27 cellular contexts compared by ENCODE assay signal in genomic region chr7:1004018-1004880, GRCh38. TPM values are rescaled to one million over a fixed set of nuclear protein-coding genes. Genes with fewer than 3 reads are reported as not detected.
DNase-seq lines count a peak whose midpoint lies in the region; ATAC-seq, FAIRE-seq and TF ChIP-seq lines count a peak whose summit lies in the region.
"Had no signal": no experiment of that assay in that cellular context is flagged by ENCODE, and none has a peak within 500 bp of the region (broad histone marks: within the 10 kb centered on the region; RNA-seq: fewer than 3 reads in every experiment).

No MANE protein-coding gene starts in this region.

- H3K79me2 ChIP-seq in DOHH2 (ENCODE audit: control insufficient read depth, low read length): peaks cover 27% of the 10 kb centered on the region
- no peaks in the 10 kb centered on the region for H3K79me2 ChIP-seq in GM12878 (ENCODE audit: control insufficient read depth, insufficient read depth, low read length)
- no peaks in the 10 kb centered on the region for H3K79me2 ChIP-seq in neural progenitor cell (ENCODE audit: low read depth)

- H3K9me3 Mint-ChIP-seq in neural progenitor cell: no peaks in the 10 kb centered on the region
- H3K9me3 Mint-ChIP-seq: CD4-positive, alpha-beta T cell; immature natural killer cell had no signal

- BruUV-seq in GM12878 (replicated peaks; lab: Mats Ljungman, UMichigan): no TSS peak

- H2AFZ ChIP-seq in GM12878 (ENCODE audit: control insufficient read depth, low read depth, low read length): no peak overlapping the region
- no peak overlapping the region for H2AFZ ChIP-seq in neural progenitor cell (replicated peaks)

- CTCF ChIA-PET in GM12878 (lab: Yijun Ruan, JAX): interaction anchor here (1.2 to 2.1 kb wide), 2 partner anchors 11 to 61 kb away, joined by 3 to 4 read pairs; no protein-coding TSS in a partner anchor

- no peaks in the 10 kb centered on the region for H3K27me3 ChIP-seq in DOHH2 (ENCODE audit: control insufficient read depth, low read length)
- H3K27me3 ChIP-seq in GM12878 (replicated peaks in 1 of 2; ENCODE audit: control insufficient read depth in 2 of 2, insufficient read depth in 2 of 2, low read length in 1 of 2): no peaks in the 10 kb centered on the region
- no peaks in the 10 kb centered on the region for H3K27me3 ChIP-seq in neural progenitor cell
- H3K27me3 ChIP-seq: adrenal gland had no signal

- H3K9me3 ChIP-seq in DOHH2 (ENCODE audit: control insufficient read depth, insufficient read depth, low read length): no peaks in the 10 kb centered on the region
- no peaks in the 10 kb centered on the region for H3K9me3 ChIP-seq in GM12878 (replicated peaks; ENCODE audit: control insufficient read depth, insufficient read depth, low read length)
- no peaks in the 10 kb centered on the region for H3K9me3 ChIP-seq in neural progenitor cell (ENCODE audit: low read depth)
- H3K9me3 ChIP-seq: adrenal gland had no signal

- no peak for TF ChIP-seq CTCF in DOHH2 (IDR thresholded peaks at IDR 0.05; ENCODE audit: low read depth, low read length, poor library complexity, severe bottlenecking)
- TF ChIP-seq CTCF in GM12878 (IDR thresholded peaks at IDR 0.05 in 2 of 3, conservative IDR thresholded peaks at IDR 0.05 in 1 of 3; ENCODE audit: control insufficient read depth in 2 of 3, extremely low read depth in 1 of 3, insufficient read depth in 1 of 3, low read depth in 3 of 3, low read length in 3 of 3): no peak
- TF ChIP-seq CTCF in neural progenitor cell (IDR thresholded peaks at IDR 0.05): no peak

- H3K4me1 ChIP-seq in DOHH2 (ENCODE audit: control insufficient read depth, low read length) (peaks cover 62% of the 10 kb centered on the region), GM12878 (ENCODE audit: control insufficient read depth, insufficient read depth, low read length) (peaks cover 21% of the 10 kb centered on the region), neural progenitor cell (peaks cover 7% of the 10 kb centered on the region)

- intact Hi-C loops in GM12878 (cut with micrococcal nuclease; ENCODE audit: unreplicated experiment): no loop called here

- POLR2A ChIA-PET in GM12878 (lab: Charles Lee): interaction anchor here (0.5 to 0.7 kb wide), 2 partner anchors 20 to 245 kb away, joined by 3 read pairs; no protein-coding TSS in a partner anchor

- WGBS in GM12878 (ENCODE audit: insufficient coverage, insufficient replicate concordance, low lambda C conversion rate, missing lambda C conversion rate): 30% methylated on average over 29 of the region's 34 CpGs

- H3K36me3 Mint-ChIP-seq in neural progenitor cell: peaks cover 8% of the 10 kb centered on the region

- H3F3A ChIP-seq in DOHH2 (ENCODE audit: control insufficient read depth, insufficient read depth) (peaks cover 9% of the 10 kb centered on the region), neural progenitor cell (ENCODE audit: low read depth) (peaks cover 11% of the 10 kb centered on the region)

- H3K36me3 ChIP-seq in DOHH2 (ENCODE audit: control insufficient read depth, low read length) (peaks cover 76% of the 10 kb centered on the region), GM12878 (ENCODE audit: control insufficient read depth in 2 of 2, insufficient read depth in 2 of 2, low read length in 1 of 2) (peaks cover 4 to 11% of the 10 kb centered on the region in 2 experiments; a peak in 3 of 4 replicates), neural progenitor cell (no peaks in the 10 kb centered on the region)
- H3K36me3 ChIP-seq: adrenal gland had no signal

- H3K4me3 ChIP-seq in DOHH2 (ENCODE audit: low read length): peak overlapping the region; percentile 70
- H3K4me3 ChIP-seq in GM12878: no peak overlapping the region
- H3K4me3 ChIP-seq in neural progenitor cell: no peak overlapping the region
- H3K4me3 ChIP-seq: adrenal gland had no signal

- H4K20me1 ChIP-seq in DOHH2 (ENCODE audit: control insufficient read depth, insufficient read depth, low read depth, low read length): no peaks in the 10 kb centered on the region
- H4K20me1 ChIP-seq in GM12878 (ENCODE audit: control insufficient read depth, insufficient read depth): no peaks in the 10 kb centered on the region
- peaks cover 12% of the 10 kb centered on the region for H4K20me1 ChIP-seq in neural progenitor cell (ENCODE audit: low read depth)

- no peak for TF ChIP-seq RAD21 in GM12878 (IDR thresholded peaks at IDR 0.05; ENCODE audit: insufficient read depth, low read depth, low read length)

- no peak overlapping the region; the same call in 1 of the 2 replicates for H3K9ac ChIP-seq in GM12878 (ENCODE audit: control insufficient read depth, insufficient read depth, low read length)
- H3K9ac ChIP-seq in neural progenitor cell: no peak overlapping the region

- SMC1A ChIA-PET in GM12878 (lab: Charles Lee; ENCODE audit: uncharacterized antibody, unreplicated experiment): interaction anchor here (0.7 to 1.3 kb wide), 2 partner anchors 20 to 21 kb away, joined by 3 read pairs; no protein-coding TSS in a partner anchor

- no peak overlapping the region for H3K4me3 Mint-ChIP-seq in neural progenitor cell
- H3K4me3 Mint-ChIP-seq: CD4-positive, alpha-beta T cell; immature natural killer cell had no signal

- H3K27ac Mint-ChIP-seq in neural progenitor cell: no peak overlapping the region
- H3K27ac Mint-ChIP-seq: CD4-positive, alpha-beta T cell; immature natural killer cell had no signal

- ATAC-seq in GM12878 (peak; percentile 35), GM21390 (IDR thresholded peaks at IDR 0.05; ENCODE audit: unreplicated experiment) (no peak), HG02885 (IDR thresholded peaks at IDR 0.05; ENCODE audit: poor library complexity, unreplicated experiment) (no peak)

- H3K4me2 ChIP-seq in DOHH2 (ENCODE audit: low read length): peak overlapping the region; percentile 85
- H3K4me2 ChIP-seq in GM12878 (ENCODE audit: control insufficient read depth, insufficient read depth): no peak overlapping the region
- no peak overlapping the region for H3K4me2 ChIP-seq in neural progenitor cell

- FAIRE-seq in HTR-8/SVneo (lab: Jason Lieb, UNC) (peak; percentile 59), GM12878 (lab: Jason Lieb, UNC) (no peak)
- FAIRE-seq: bronchial epithelial cell, GM12892 had no signal

- DNase-seq in HTR-8/SVneo (ENCODE audit: insufficient read length, low spot score) (no peak), GM12878 (ENCODE audit: low read depth, low spot score) (no peak), neural progenitor cell (ENCODE audit: low spot score) (no peak), NCI-H345 (lab: John Stamatoyannopoulos, UW) (no peak), AML-193 (lab: John Stamatoyannopoulos, UW) (no peak)
- DNase-seq: activated CD4-positive, alpha-beta T cell treated with anti-CD3 and anti-CD28 coated beads, Interleukin-2, amount 50 U/mL, for 4 hours; activated effector memory CD4-positive, alpha-beta T cell treated with anti-CD3 and anti-CD28 coated beads, Interleukin-2, amount 50 U/mL, for 16 hours; adrenal gland; CD4-positive, alpha-beta T cell; cortex of kidney; DMS 273 treated with DMSO at 0.1 percent for 48 hours; GDM1; GOT3; NCI-H1105; NCI-H69; SIG-M5; stimulated activated CD8-positive, alpha-beta memory T cell treated with anti-CD3 and anti-CD28 coated beads, Interleukin-4, amount 100 ng/mL, for 48 hours; T-helper 1 cell had no signal

- TF ChIP-seq EP300 in GM12878 (IDR thresholded peaks at IDR 0.05; ENCODE audit: borderline replicate concordance in 1 of 2, control insufficient read depth in 1 of 2, low read depth in 2 of 2, low read length in 2 of 2): 0 out of 4 replicates have a peak, but pooled peaks of 1 of the 2 experiments have one; percentile 38

- in situ Hi-C loops in GM12878 (cut with MboI): no loop called here

- H3K27ac ChIP-seq in DOHH2 (ENCODE audit: low read depth, low read length): peak overlapping the region; percentile 79
- peak overlapping the region; percentile 44; the same call in 1 of the 2 replicates for H3K27ac ChIP-seq in GM12878 (ENCODE audit: control insufficient read depth, insufficient read depth)
- H3K27ac ChIP-seq in neural progenitor cell: peak overlapping the region; percentile 13
- H3K27ac ChIP-seq: adrenal gland had no signal

- TF ChIP-seq POLR2A in GM12878 (IDR thresholded peaks at IDR 0.05; ENCODE audit: low read depth, low read length): peak; percentile 51; the same call in 1 of the 2 replicates

- H3K9me2 ChIP-seq in DOHH2 (replicated peaks; ENCODE audit: control insufficient read depth, low read length): no peaks in the 10 kb centered on the region

- peaks cover 2% of the 10 kb centered on the region for H3K27me3 Mint-ChIP-seq in neural progenitor cell (ENCODE audit: insufficient read depth, low read depth)
- H3K27me3 Mint-ChIP-seq: CD4-positive, alpha-beta T cell had no signal

- peaks cover 8% of the 10 kb centered on the region for H3K4me1 Mint-ChIP-seq in neural progenitor cell

- RAD21 ChIA-PET in GM12878 (lab: Charles Lee; ENCODE audit: unreplicated experiment): no interaction called here

RNA-seq across cellular contexts. Expression of gene CYP2W1, which starts 21.3 kb away (rescaled TPM):
- not detected in 2 replicates for total RNA-seq in GM12878 (2013; cell fraction: nucleolus; rRNA removed)
- total RNA-seq in GM12878 (2014; rRNA removed) (not detected in 2 replicates), GM12878 (2014; rRNA removed; fragmentation: Illumina TruSeq; extraction: Trizol) (not detected in 2 replicates), GM12878 (2021) (not detected in 2 replicates), neural progenitor cell (ENCODE audit: low replicate concordance) (0.06 TPM in 1 of 2 replicates, not detected in the other)
- polyA plus RNA-seq in GM12878 (2011; ENCODE audit: low read depth): not detected
- polyA plus RNA-seq in GM12878 (2011; rRNA removed) (not detected in 2 replicates), GM12878 (2014; fragmentation: Illumina TruSeq; extraction: Trizol) (not detected in 2 replicates), GM12878 (2014; fragmentation: Nextera tagmentation; extraction: Ambion mirVana) (not detected), GM12878 (2014; rRNA removed) (not detected in 2 replicates), GM12878 (2016; fragmentation: Nextera tagmentation; extraction: Ambion mirVana) (not detected)
- polyA plus RNA-seq in GM12878 (2011; cell fraction: cytosol; rRNA removed): not detected in 2 replicates
- 0.04 and 0.07 TPM in 2 replicates for polyA plus RNA-seq in GM12878 (2011; cell fraction: nucleus; rRNA removed)
- not detected in 2 replicates for polyA plus RNA-seq in GM12878 (2012)
- polyA minus RNA-seq in GM12878 (2011; rRNA and poly(A)+ RNA removed): not detected in 2 replicates
- not detected in 2 replicates for polyA minus RNA-seq in GM12878 (2011; cell fraction: cytosol; rRNA and poly(A)+ RNA removed)
- polyA minus RNA-seq in GM12878 (2011; cell fraction: nucleus; rRNA and poly(A)+ RNA removed): not detected in 2 replicates
- total RNA-seq: bronchial epithelial cell; CD4-positive, alpha-beta T cell; HT1080; renal cortical epithelial cell had no signal
- polyA plus RNA-seq: immature natural killer cell, liver had no signal

RNA-seq across cellular contexts. Expression of gene COX19, which starts 28.9 kb away (rescaled TPM):
- 117 and 121 TPM in 2 replicates for total RNA-seq in GM12878 (2013; cell fraction: nucleolus; rRNA removed)
- total RNA-seq in GM12878 (2014; rRNA removed): 10.2 and 12.5 TPM in 2 replicates
- 9.5 and 11.4 TPM in 2 replicates for total RNA-seq in GM12878 (2014; rRNA removed; fragmentation: Illumina TruSeq; extraction: Trizol)
- total RNA-seq in GM12878 (2021): 8.6 and 9.0 TPM in 2 replicates
- 4.5 TPM for polyA plus RNA-seq in GM12878 (2011; ENCODE audit: low read depth)
- polyA plus RNA-seq in GM12878 (2011; rRNA removed): 15.9 and 17.0 TPM in 2 replicates
- polyA plus RNA-seq in GM12878 (2011; cell fraction: cytosol; rRNA removed): 10.8 and 11.2 TPM in 2 replicates
- polyA plus RNA-seq in GM12878 (2011; cell fraction: nucleus; rRNA removed): 22.4 and 24.8 TPM in 2 replicates
- 6.9 and 7.6 TPM in 2 replicates for polyA plus RNA-seq in GM12878 (2012)
- polyA plus RNA-seq in GM12878 (2014; fragmentation: Illumina TruSeq; extraction: Trizol): 7.0 and 12.4 TPM in 2 replicates
- 1 to 10 TPM; 3.7 to 6.6 TPM for polyA plus RNA-seq in GM12878 (2014; fragmentation: Nextera tagmentation; extraction: Ambion mirVana)
- 8.9 and 10.2 TPM in 2 replicates for polyA plus RNA-seq in GM12878 (2014; rRNA removed)
- polyA plus RNA-seq in GM12878 (2016; fragmentation: Nextera tagmentation; extraction: Ambion mirVana): 10 to 100 TPM; 15.0 to 17.9 TPM
- 11.1 and 20.0 TPM in 2 replicates for polyA minus RNA-seq in GM12878 (2011; rRNA and poly(A)+ RNA removed)
- 2.1 and 2.7 TPM in 2 replicates for polyA minus RNA-seq in GM12878 (2011; cell fraction: cytosol; rRNA and poly(A)+ RNA removed)
- polyA minus RNA-seq in GM12878 (2011; cell fraction: nucleus; rRNA and poly(A)+ RNA removed): 11.1 and 16.1 TPM in 2 replicates
- total RNA-seq in neural progenitor cell (ENCODE audit: low replicate concordance): 15.1 and 17.9 TPM in 2 replicates

RNA-seq across cellular contexts. Expression of gene GPR146, which starts 40.1 kb away (rescaled TPM):
- total RNA-seq in GM12878 (2013; cell fraction: nucleolus; rRNA removed): 30.0 and 31.5 TPM in 2 replicates
- total RNA-seq in GM12878 (2014; rRNA removed) (0.65 and 0.68 TPM in 2 replicates), GM12878 (2014; rRNA removed; fragmentation: Illumina TruSeq; extraction: Trizol) (0.36 and 0.92 TPM in 2 replicates), GM12878 (2021) (0.51 and 1.1 TPM in 2 replicates), neural progenitor cell (ENCODE audit: low replicate concordance) (0.79 and 3.5 TPM in 2 replicates)
- polyA plus RNA-seq in GM12878 (2011; ENCODE audit: low read depth): 3.5 TPM
- polyA plus RNA-seq in GM12878 (2011; rRNA removed) (9.0 and 12.0 TPM in 2 replicates), GM12878 (2014; fragmentation: Illumina TruSeq; extraction: Trizol) (0.19 TPM in 1 of 2 replicates, not detected in the other), GM12878 (2014; fragmentation: Nextera tagmentation; extraction: Ambion mirVana) (not detected), GM12878 (2014; rRNA removed) (0.50 and 0.80 TPM in 2 replicates), GM12878 (2016; fragmentation: Nextera tagmentation; extraction: Ambion mirVana) (1 to 10 TPM in 1 of 2 experiments, under 1 TPM in 1; 0.56 to 1.0 TPM)
- polyA plus RNA-seq in GM12878 (2011; cell fraction: cytosol; rRNA removed): 12.9 and 14.2 TPM in 2 replicates
- polyA plus RNA-seq in GM12878 (2011; cell fraction: nucleus; rRNA removed): 18.1 and 26.9 TPM in 2 replicates
- polyA plus RNA-seq in GM12878 (2012): 5.0 and 11.4 TPM in 2 replicates
- polyA minus RNA-seq in GM12878 (2011; rRNA and poly(A)+ RNA removed): 11.6 and 21.0 TPM in 2 replicates
- 2.2 and 3.7 TPM in 2 replicates for polyA minus RNA-seq in GM12878 (2011; cell fraction: cytosol; rRNA and poly(A)+ RNA removed)
- 6.0 and 13.7 TPM in 2 replicates for polyA minus RNA-seq in GM12878 (2011; cell fraction: nucleus; rRNA and poly(A)+ RNA removed)

RNA-seq across cellular contexts. Expression of gene ADAP1, which starts 49.8 kb away (rescaled TPM):
- 23.8 and 32.2 TPM in 2 replicates for total RNA-seq in GM12878 (2013; cell fraction: nucleolus; rRNA removed)
- total RNA-seq in GM12878 (2014; rRNA removed) (34.0 and 44.2 TPM in 2 replicates), GM12878 (2014; rRNA removed; fragmentation: Illumina TruSeq; extraction: Trizol) (15.8 and 17.9 TPM in 2 replicates), GM12878 (2021) (38.7 and 42.3 TPM in 2 replicates), neural progenitor cell (ENCODE audit: low replicate concordance) (0.30 and 2.0 TPM in 2 replicates)
- 3.9 TPM for polyA plus RNA-seq in GM12878 (2011; ENCODE audit: low read depth)
- polyA plus RNA-seq in GM12878 (2011; rRNA removed) (16.6 and 22.5 TPM in 2 replicates), GM12878 (2014; fragmentation: Illumina TruSeq; extraction: Trizol) (8.0 and 22.0 TPM in 2 replicates), GM12878 (2014; fragmentation: Nextera tagmentation; extraction: Ambion mirVana) (under 1 TPM in 1 of 2 experiments, not detected in 1; 0.22 TPM), GM12878 (2014; rRNA removed) (28.9 and 35.5 TPM in 2 replicates), GM12878 (2016; fragmentation: Nextera tagmentation; extraction: Ambion mirVana) (10 to 100 TPM in 1 of 2 experiments, 1 to 10 TPM in 1; 6.7 to 12.7 TPM)
- polyA plus RNA-seq in GM12878 (2011; cell fraction: cytosol; rRNA removed): 30.5 and 44.3 TPM in 2 replicates
- polyA plus RNA-seq in GM12878 (2011; cell fraction: nucleus; rRNA removed): 55.5 and 64.6 TPM in 2 replicates
- polyA plus RNA-seq in GM12878 (2012): 17.1 and 19.8 TPM in 2 replicates
- polyA minus RNA-seq in GM12878 (2011; rRNA and poly(A)+ RNA removed): 15.7 and 37.9 TPM in 2 replicates
- 22.1 and 25.5 TPM in 2 replicates for polyA minus RNA-seq in GM12878 (2011; cell fraction: cytosol; rRNA and poly(A)+ RNA removed)
- 14.0 and 35.4 TPM in 2 replicates for polyA minus RNA-seq in GM12878 (2011; cell fraction: nucleus; rRNA and poly(A)+ RNA removed)

Comparison
In these comparisons a context has a peak if more than half of its experiments do, and no peak if none do; other contexts are left out.
1. H3K27ac ChIP-seq: peak in every context shown above with its lines; median percentile 79 in DOHH2; 44 in GM12878; 13 in neural progenitor cell.